24 cellular contexts compared by ENCODE assay signal in the genomic region with DNA sequence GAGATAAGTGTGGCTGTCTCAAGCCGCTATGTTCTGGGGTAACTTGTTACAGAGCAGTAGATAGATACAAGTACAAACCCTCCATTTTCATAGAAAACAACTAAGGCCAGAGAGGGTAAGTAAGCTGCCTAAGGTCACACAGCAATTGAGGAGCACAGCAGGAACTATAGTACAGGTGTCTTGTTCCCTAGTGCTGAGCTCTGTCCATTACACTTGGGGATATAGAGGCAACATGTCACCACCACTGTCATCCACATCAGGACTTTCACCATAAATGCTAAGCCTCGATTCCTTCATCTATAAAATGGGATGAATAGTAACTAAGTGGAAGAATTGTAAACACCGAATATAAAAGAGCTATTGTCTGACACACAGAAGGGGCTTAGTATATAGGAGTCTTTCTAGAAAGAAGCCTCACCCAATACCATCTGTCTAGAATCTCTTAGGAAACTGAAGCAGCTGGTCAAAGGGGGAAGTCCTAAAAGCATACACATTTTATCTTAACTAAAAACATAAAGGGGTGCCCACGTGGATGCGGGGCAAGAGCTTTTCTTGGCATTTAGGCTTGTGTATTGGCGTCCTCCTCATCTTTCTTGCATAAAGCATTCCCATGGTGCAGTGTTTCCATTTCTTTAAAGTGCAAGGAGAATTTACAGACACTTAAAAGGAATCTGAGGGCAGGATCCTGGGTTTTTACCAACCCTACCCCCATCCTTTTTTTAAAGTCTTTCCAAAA.
"Had no signal": no experiment of that assay in that cellular context is flagged by ENCODE, and none has a peak within 500 bp of the region (broad histone marks: within the 10 kb centered on the region; RNA-seq: fewer than 3 reads in every experiment).

No MANE protein-coding gene starts in this region.

- H3K9me3 ChIP-seq: breast epithelium, Peyer's patch, SJSA1 had no signal

- H3K27me3 ChIP-seq: breast epithelium, Peyer's patch had no signal

- DNase-seq: activated CD4-positive, alpha-beta T cell treated with anti-CD3 and anti-CD28 coated beads, Interleukin-2, amount 10 ng/mL, durations not matched to agents 24 days and 14 days; activated CD4-positive, alpha-beta T cell treated with anti-CD3 and anti-CD28 coated beads, Interleukin-2, amount 50 U/mL, for 48 hours; activated CD4-positive, CD25-positive, alpha-beta regulatory T cell treated with anti-CD3 and anti-CD28 coated beads, Interleukin-2, amount 50 U/mL, for 72 hours; activated CD8-positive, alpha-beta memory T cell treated with anti-CD3 and anti-CD28 coated beads, Interleukin-2, amount 10 ng/mL, durations not matched to agents 7 days and 5 days; activated effector memory CD4-positive, alpha-beta T cell treated with Interleukin-2 at 50 U/mL for 16 hours; activated naive CD4-positive, alpha-beta T cell; activated T-cell treated with anti-CD3 and anti-CD28 coated beads, Interleukin-2, amount 50 U/mL, for 24 hours; aorta; caudate nucleus; NCI-H1092 treated with DMSO at 0.1 percent for 48 hours; NCI-H1436; NCI-H1694 treated with DMSO at 0.1 percent for 48 hours; NCI-H2029 treated with DMSO at 0.1 percent for 48 hours; NCI-H446 treated with DMSO at 0.1 percent for 48 hours; NCI-H526 treated with DMSO at 0.1 percent for 48 hours; NK-92 treated with Interleukin-12 subunit alpha and Interleukin-12 subunit beta, amount 100 ng/mL, for 24 hours; Peyer's patch; Right ventricle myocardium superior; T-helper 17 cell; T-helper 9 cell had no signal

- H3K36me3 ChIP-seq: breast epithelium, Peyer's patch, SJSA1 had no signal

- H3K27ac ChIP-seq: breast epithelium, KMS-11, Peyer's patch, RWPE1, SJSA1 had no signal

- H3K4me3 ChIP-seq: breast epithelium, Peyer's patch, SJSA1 had no signal

- H3K4me2 ChIP-seq: KMS-11 had no signal

- H3K9ac ChIP-seq: KMS-11 had no signal

- H3K4me1 ChIP-seq: breast epithelium, Peyer's patch, SJSA1 had no signal
